8 cellular contexts compared by ENCODE assay signal in the genomic region with DNA sequence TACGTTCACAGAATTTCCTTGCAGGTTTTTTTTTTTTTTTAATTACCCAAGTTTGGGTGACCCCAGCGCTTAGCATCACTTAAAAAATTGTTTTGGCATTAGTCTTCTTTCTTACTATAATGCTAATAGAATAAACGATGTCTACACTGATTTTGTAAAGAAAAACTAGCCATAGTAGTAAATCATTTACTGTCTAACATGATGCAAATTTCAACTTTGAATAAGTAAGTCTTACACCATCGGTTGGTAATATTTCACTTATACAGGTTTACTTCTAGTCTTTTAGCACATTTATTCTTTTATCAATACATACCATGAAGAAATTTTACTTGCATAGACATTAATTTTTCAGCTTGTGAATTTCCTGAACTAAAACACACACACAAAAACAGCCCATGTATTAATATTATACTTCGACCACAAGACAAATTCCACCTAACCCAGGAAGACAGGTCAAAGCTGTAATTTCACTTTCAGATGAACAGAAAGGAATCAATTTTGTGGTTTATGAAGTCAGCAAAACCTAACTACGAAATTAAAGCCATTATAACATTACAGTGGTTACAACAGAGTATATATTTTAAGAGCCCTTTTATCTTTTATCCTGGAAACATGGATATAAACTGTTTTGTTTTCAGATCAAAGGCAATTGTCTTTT. TPM values are rescaled to one million over a fixed set of nuclear protein-coding genes. Genes with fewer than 3 reads are reported as not detected.
DNase-seq lines count a peak whose midpoint lies in the region; ATAC-seq, FAIRE-seq and TF ChIP-seq lines count a peak whose summit lies in the region.

No MANE protein-coding gene starts in this region.

- peaks cover 12% of the 10 kb centered on the region for H3K36me3 Mint-ChIP-seq in activated CD8-positive, alpha-beta memory T cell treated with anti-CD3 and anti-CD28 coated beads, Interleukin-2, amount 10 ng/mL, durations not matched to agents 7 days and 5 days

- H3K4me3 ChIP-seq in small intestine (ENCODE audit: low read depth in 1 of 2, low read length in 2 of 2): no peak overlapping the region
- H3K4me3 ChIP-seq in mucosa of descending colon: no peak overlapping the region

- no peak overlapping the region for H3K27ac ChIP-seq in small intestine (ENCODE audit: low read depth in 1 of 2, low read length in 1 of 2)

- TF ChIP-seq CTCF in mucosa of descending colon (IDR thresholded peaks at IDR 0.05): no peak

- no peaks in the 10 kb centered on the region for H3K27me3 ChIP-seq in small intestine (ENCODE audit: control insufficient read depth in 2 of 2, insufficient read depth in 2 of 2, low read length in 2 of 2)

- H3K4me1 ChIP-seq in small intestine (ENCODE audit: control insufficient read depth in 2 of 2, insufficient read depth in 1 of 2, low read depth in 1 of 2, low read length in 1 of 2): peaks cover 2 to 10% of the 10 kb centered on the region in 2 donors
- H3K4me1 ChIP-seq in mucosa of descending colon (ENCODE audit: low read depth): peaks cover 22% of the 10 kb centered on the region

- H3K36me3 ChIP-seq in small intestine (ENCODE audit: control insufficient read depth in 2 of 2, insufficient read depth in 2 of 2, low read length in 2 of 2) (no peaks in the 10 kb centered on the region), mucosa of descending colon (ENCODE audit: low read depth) (no peaks in the 10 kb centered on the region)

- no peaks in the 10 kb centered on the region for H3K9me3 ChIP-seq in small intestine (ENCODE audit: control insufficient read depth, low read depth)
- H3K9me3 ChIP-seq in mucosa of descending colon: no peaks in the 10 kb centered on the region

- 15 to 39% (median 20%) methylated on average over 6 of the region's 6 CpGs for WGBS in small intestine, 3 donors

- DNase-seq in activated CD8-positive, alpha-beta memory T cell treated with anti-CD3 and anti-CD28 coated beads, Interleukin-2, amount 10 ng/mL, durations not matched to agents 7 days and 5 days: no peak
- DNase-seq in activated CD8-positive, alpha-beta memory T cell treated with anti-CD3 and anti-CD28 coated beads for 24 hours: no peak
- peak; percentile 24 for DNase-seq in central memory CD4-positive, alpha-beta T cell
- DNase-seq in small intestine: peak; percentile 34
- no peak for DNase-seq in mucosa of gallbladder (ENCODE audit: low spot score)
- DNase-seq in amygdala (lab: John Stamatoyannopoulos, UW): no peak
- no peak for DNase-seq in mucosa of descending colon

- no peaks in the 10 kb centered on the region for H3K9me3 Mint-ChIP-seq in activated CD8-positive, alpha-beta memory T cell treated with anti-CD3 and anti-CD28 coated beads, Interleukin-2, amount 10 ng/mL, durations not matched to agents 7 days and 5 days (ENCODE audit: low read depth)

- H3K4me1 Mint-ChIP-seq in activated CD8-positive, alpha-beta memory T cell treated with anti-CD3 and anti-CD28 coated beads, Interleukin-2, amount 10 ng/mL, durations not matched to agents 7 days and 5 days: peaks cover 71% of the 10 kb centered on the region

- no peak for FAIRE-seq in small intestine (lab: Jason Lieb, UNC)

- peak overlapping the region; percentile 93 for H3K4me3 Mint-ChIP-seq in activated CD8-positive, alpha-beta memory T cell treated with anti-CD3 and anti-CD28 coated beads, Interleukin-2, amount 10 ng/mL, durations not matched to agents 7 days and 5 days

- CTCF ChIA-PET in activated CD8-positive, alpha-beta memory T cell treated with anti-CD3 and anti-CD28 coated beads, Interleukin-2, amount 10 ng/mL, durations not matched to agents 7 days and 5 days (lab: Charles Lee): interaction anchor here (0.8 to 2.3 kb wide), 4 partner anchors 20 to 186 kb away, joined by 3 to 12 read pairs (median 8); no protein-coding TSS in a partner anchor

- ATAC-seq in activated CD8-positive, alpha-beta memory T cell treated with anti-CD3 and anti-CD28 coated beads, Interleukin-2, amount 10 ng/mL, durations not matched to agents 7 days and 5 days: no peak
- ATAC-seq in HG03442 (IDR thresholded peaks at IDR 0.05; ENCODE audit: unreplicated experiment) (peak; percentile 17), mucosa of descending colon (no peak)

- H3K27ac Mint-ChIP-seq in activated CD8-positive, alpha-beta memory T cell treated with anti-CD3 and anti-CD28 coated beads, Interleukin-2, amount 10 ng/mL, durations not matched to agents 7 days and 5 days: peak overlapping the region; percentile 79

- no peaks in the 10 kb centered on the region for H3K27me3 Mint-ChIP-seq in activated CD8-positive, alpha-beta memory T cell treated with anti-CD3 and anti-CD28 coated beads, Interleukin-2, amount 10 ng/mL, durations not matched to agents 7 days and 5 days

- intact Hi-C loops in mucosa of descending colon (cut with DNase I, micrococcal nuclease): no loop called here

RNA-seq across cellular contexts. Expression of gene YES1, which starts 1.9 kb away (rescaled TPM):
- 10 to 100 TPM; 12.1 to 12.5 TPM for total RNA-seq in activated CD8-positive, alpha-beta memory T cell treated with anti-CD3 and anti-CD28 coated beads, Interleukin-2, amount 10 ng/mL, durations not matched to agents 7 days and 5 days
- polyA plus RNA-seq in small intestine: 10 to 100 TPM; 35.9 to 42.7 (median 36.8) TPM
- 46.0 TPM for total RNA-seq in mucosa of gallbladder
- total RNA-seq in mucosa of descending colon: 10 to 100 TPM; 48.2 to 63.2 (median 52.2) TPM

Comparison
In these comparisons a context has a peak if more than half of its experiments do, and no peak if none do; other contexts are left out.
1. DNase-seq: peak in central memory CD4-positive, alpha-beta T cell (single experiment) and small intestine (single experiment); none in activated CD8-positive, alpha-beta memory T cell treated with anti-CD3 and anti-CD28 coated beads, Interleukin-2, amount 10 ng/mL, durations not matched to agents 7 days and 5 days (single experiment), activated CD8-positive, alpha-beta memory T cell treated with anti-CD3 and anti-CD28 coated beads for 24 hours (single experiment), mucosa of gallbladder (single experiment), amygdala (0 of 56) and mucosa of descending colon (0 of 3).